Comparison of ENCODE assay signal across 8 cellular contexts in the genomic region with DNA sequence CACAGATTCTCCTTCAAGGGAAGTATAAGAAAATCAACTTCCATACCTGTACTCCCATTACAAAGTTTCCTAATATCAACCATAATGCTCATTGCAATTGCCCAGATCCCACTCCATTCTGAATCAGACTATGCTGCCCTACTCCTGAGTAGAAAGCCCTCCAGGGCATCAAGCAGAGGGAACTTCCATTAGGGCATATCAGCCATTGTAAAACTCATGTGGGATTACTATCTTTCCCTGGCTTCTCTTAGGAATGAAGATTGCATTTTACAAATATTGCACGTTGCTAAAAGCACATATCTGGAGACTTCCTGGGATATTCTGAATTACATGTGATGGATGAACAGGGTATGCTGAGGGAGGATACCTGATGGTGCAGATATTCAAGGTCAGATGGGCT.
"Had no signal": no experiment of that assay in that cellular context is flagged by ENCODE, and none has a peak within 500 bp of the region (broad histone marks: within the 10 kb centered on the region; RNA-seq: fewer than 3 reads in every experiment).

No MANE protein-coding gene starts in this region.

- DNase-seq: GDM1, GF-D8 had no signal

- H3K4me3 ChIP-seq: GM12878 had no signal

- FAIRE-seq: G401.6, GM12878, GM12891, GM12892, GM18507, GM19239 had no signal

- ATAC-seq: GM12878 had no signal
